Comparison of ENCODE assay signal across 11 cellular contexts in the genomic region with DNA sequence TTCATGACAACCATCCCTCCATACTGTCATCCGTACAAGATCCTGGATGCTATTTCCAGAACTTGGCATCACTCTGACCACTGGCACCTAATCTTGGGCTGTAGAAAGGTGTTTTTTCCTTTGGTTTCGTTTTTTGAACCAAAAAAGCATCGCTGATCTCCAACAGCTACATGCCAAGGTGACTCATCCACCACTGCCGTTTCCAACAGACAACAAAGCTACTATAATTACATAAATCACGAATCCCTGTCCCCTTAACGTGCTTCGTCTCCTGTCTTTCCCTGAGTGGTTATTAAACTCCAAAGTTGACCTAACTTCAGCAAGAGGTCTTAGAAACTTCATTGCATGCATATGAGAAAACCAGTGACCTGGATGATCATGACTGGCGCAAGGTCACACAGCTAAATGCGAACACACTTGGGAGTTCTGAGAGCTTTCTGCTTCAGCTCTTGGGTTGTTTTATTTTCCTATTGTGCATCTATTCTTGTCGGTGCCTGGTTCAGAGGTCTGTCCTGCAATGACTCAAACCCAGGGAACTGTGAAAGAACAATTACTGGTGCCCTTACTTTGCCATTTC.
DNase-seq lines count a peak whose midpoint lies in the region; ATAC-seq and TF ChIP-seq lines count a peak whose summit lies in the region.
"Had no signal": no experiment of that assay in that cellular context is flagged by ENCODE, and none has a peak within 500 bp of the region (broad histone marks: within the 10 kb centered on the region; RNA-seq: fewer than 3 reads in every experiment).

No MANE protein-coding gene starts in this region.

- no peaks in the 10 kb centered on the region for H3K9me3 ChIP-seq in heart left ventricle
- no peaks in the 10 kb centered on the region for H3K9me3 ChIP-seq in fibroblast of lung (ENCODE audit: control insufficient read depth, insufficient read depth, low read depth, low read length)
- H3K9me3 ChIP-seq in prostate gland = no peaks in the 10 kb centered on the region

- TF ChIP-seq CTCF in heart left ventricle (IDR thresholded peaks at IDR 0.05) (no peak), fibroblast of lung (conservative IDR thresholded peaks at IDR 0.05 in 1 of 2, IDR thresholded peaks at IDR 0.05 in 1 of 2; ENCODE audit: low read depth in 1 of 2, low read length in 2 of 2) (no peak), prostate gland (IDR thresholded peaks at IDR 0.05) (no peak), GM20000 (IDR thresholded peaks at IDR 0.05; ENCODE audit: extremely low read depth, missing control alignments) (no peak)

- H3K4me2 ChIP-seq in fibroblast of lung (ENCODE audit: extremely low read depth, insufficient read depth, low read length) = peak overlapping the region; percentile 62

- TF ChIP-seq POLR2A in heart left ventricle (IDR thresholded peaks at IDR 0.05) (no peak), prostate gland (IDR thresholded peaks at IDR 0.05) (no peak)

- no peaks in the 10 kb centered on the region for H4K20me1 ChIP-seq in fibroblast of lung (ENCODE audit: control insufficient read depth, extremely low read depth, insufficient read depth, low read length)

- intact Hi-C loops in heart left ventricle (cut with DNase I) = loop anchor here in 1 of 10 donors (5.0 kb wide), 1 partner anchor 97 kb away; no protein-coding TSS in a partner anchor
- intact Hi-C loops in Right ventricle myocardium inferior (cut with DNase I) = no loop called here
- intact Hi-C loops in prostate gland (cut with DNase I) = no loop called here

- H2AFZ ChIP-seq in fibroblast of lung (ENCODE audit: low read length) = no peak overlapping the region

- peaks cover 0 to 17% (median 7%) of the 10 kb centered on the region in 12 donors for H3K4me1 ChIP-seq in heart left ventricle
- no peaks in the 10 kb centered on the region for H3K4me1 ChIP-seq in fibroblast of lung (ENCODE audit: control insufficient read depth, extremely low read depth, insufficient read depth, low read length)
- no peaks in the 10 kb centered on the region for H3K4me1 ChIP-seq in prostate gland (replicated peaks)

- peak in 2 of 5 donors; percentile 27 to 30 for DNase-seq in heart left ventricle
- DNase-seq in Right ventricle myocardium inferior (ENCODE audit: missing footprints) = no peak
- DNase-seq in NCI-H69 (lab: John Stamatoyannopoulos, UW) = peak; percentile 13
- peak; percentile 8 to 69 for DNase-seq in fibroblast of lung (ENCODE audit: low read depth in 2 of 2)
- DNase-seq in NCI-H128 (lab: John Stamatoyannopoulos, UW; ENCODE audit: unreplicated experiment) = no peak
- no peak for DNase-seq in central memory CD4-positive, alpha-beta T cell
- no peak for DNase-seq in prostate gland (ENCODE audit: low spot score)
- no peak for DNase-seq in GM20000 (ENCODE audit: low spot score)
- DNase-seq: small intestine had no signal

- no peaks in the 10 kb centered on the region for H3K27me3 ChIP-seq in heart left ventricle
- no peaks in the 10 kb centered on the region for H3K27me3 ChIP-seq in fibroblast of lung (ENCODE audit: control insufficient read depth, insufficient read depth, low read length)
- H3K27me3 ChIP-seq in prostate gland (replicated peaks; ENCODE audit: insufficient read depth) = no peaks in the 10 kb centered on the region

- peaks cover 0 to 4% (median 0%) of the 10 kb centered on the region in 9 donors for H3K36me3 ChIP-seq in heart left ventricle
- H3K36me3 ChIP-seq in fibroblast of lung (ENCODE audit: control insufficient read depth, insufficient read depth, low read length) = no peaks in the 10 kb centered on the region
- H3K36me3 ChIP-seq in prostate gland = no peaks in the 10 kb centered on the region

- WGBS in heart left ventricle, 4 donors = 56 to 72% (median 66%) methylated on average over 10 of the region's 10 CpGs
- 48% methylated on average over 10 of the region's 10 CpGs for WGBS in prostate gland

- no peak overlapping the region for H3K9ac ChIP-seq in fibroblast of lung (ENCODE audit: insufficient read depth, low read length)

- H3K27ac ChIP-seq in heart left ventricle (peak overlapping the region in 4 of 12 donors; percentile 9 to 49 (median 36)), fibroblast of lung (ENCODE audit: insufficient read depth, low read length) (no peak overlapping the region), prostate gland (no peak overlapping the region)
- H3K27ac ChIP-seq: HL-60, VCaP had no signal

- no peaks in the 10 kb centered on the region for H3K79me2 ChIP-seq in fibroblast of lung (ENCODE audit: control insufficient read depth, insufficient read depth, low read length)

- peak overlapping the region in 4 of 12 donors; percentile 1 to 19 (median 14) for H3K4me3 ChIP-seq in heart left ventricle
- no peak overlapping the region for H3K4me3 ChIP-seq in fibroblast of lung (replicated peaks in 1 of 4; ENCODE audit: control extremely low read depth in 1 of 4, insufficient read depth in 1 of 4, low read depth in 3 of 4, low read length in 4 of 4)
- H3K4me3 ChIP-seq in prostate gland = no peak overlapping the region

- peak in 3 of 4 donors; percentile 14 to 51 (median 45) for ATAC-seq in heart left ventricle
- no peak for ATAC-seq in Right ventricle myocardium inferior

Comparison
In these comparisons a context has a peak if more than half of its experiments do, and no peak if none do; other contexts are left out.
1. DNase-seq: peak in NCI-H69 (single experiment) and fibroblast of lung (2 of 2); none in Right ventricle myocardium inferior (single experiment), NCI-H128 (single experiment), central memory CD4-positive, alpha-beta T cell (single experiment), prostate gland (single experiment) and GM20000 (single experiment).